8 cellular contexts compared by ENCODE assay signal in genomic region chr16:67846320-67847063, GRCh38. TPM values are rescaled to one million over a fixed set of nuclear protein-coding genes. Genes with fewer than 3 reads are reported as not detected.
DNase-seq lines count a peak whose midpoint lies in the region; ATAC-seq and TF ChIP-seq lines count a peak whose summit lies in the region.

Gene NUTF2 (plus strand): TSS chr16:67846933. CDS start chr16:67865131, 18,198 bp downstream.

- no peak for TF ChIP-seq CTCF in parathyroid adenoma (IDR thresholded peaks at IDR 0.05)
- TF ChIP-seq CTCF in tibial nerve (IDR thresholded peaks at IDR 0.05): peak in 2 of 5 experiments; percentile 19 to 61

- peak within 1 kb of the TSS; percentile 96 for H3K4me2 ChIP-seq in parathyroid adenoma (ENCODE audit: low read length)

- H3K4me3 ChIP-seq in parathyroid adenoma (ENCODE audit: low read depth, low read length) (peak within 1 kb of the TSS; percentile 83), tibial nerve (peak within 1 kb of the TSS; percentile 64 to 93 (median 74))

- H3K27ac ChIP-seq in parathyroid adenoma: peak within 1 kb of the TSS; percentile 88
- H3K27ac ChIP-seq in tibial nerve: peak within 1 kb of the TSS; percentile 87 to 96 (median 93)

- DNase-seq in NCI-H1417 (lab: John Stamatoyannopoulos, UW) (peak; percentile 89 to 97 (median 96)), SW 1271 (lab: John Stamatoyannopoulos, UW) (peak; percentile 86 to 91), Right ventricle myocardium inferior (ENCODE audit: missing footprints) (peak; percentile 98), tibial nerve (ENCODE audit: low spot score in 2 of 2) (peak; percentile 91 to 96)
- DNase-seq in activated naive CD8-positive, alpha-beta T cell treated with anti-CD3 and anti-CD28 coated beads, Interleukin-2, amount 50 U/mL, for 16 hours (ENCODE audit: low read depth, low spot score): peak; percentile 93

- WGBS in tibial nerve, 2 donors: 0 to 3% methylated on average over 24 to 39 of the region's 57 CpGs

- peak; percentile 74 to 91 for TF ChIP-seq EP300 in tibial nerve (IDR thresholded peaks at IDR 0.05)

- H3K79me2 ChIP-seq in parathyroid adenoma: peaks cover 44% of the 10 kb centered on the region

- H3K9me3 ChIP-seq in parathyroid adenoma (ENCODE audit: control insufficient read depth, low read length) (no peaks in the 10 kb centered on the region), tibial nerve (no peaks in the 10 kb centered on the region)

- H3K4me1 ChIP-seq in parathyroid adenoma (peaks cover 22% of the 10 kb centered on the region), tibial nerve (peaks cover 0 to 60% (median 49%) of the 10 kb centered on the region in 4 donors)

- intact Hi-C loops in Right ventricle myocardium inferior (cut with DNase I): loop anchor here (1.0 to 2.0 kb wide), 3 partner anchors 17 to 40 kb away; partner anchors contain the start of genes EDC4, RANBP10 and TSNAXIP1

- peak within 1 kb of the TSS; percentile 32 for H3K9ac ChIP-seq in parathyroid adenoma

- H3K27me3 ChIP-seq in parathyroid adenoma (ENCODE audit: control insufficient read depth, insufficient read depth, low read length): no peaks in the 10 kb centered on the region
- H3K27me3 ChIP-seq in tibial nerve: no peaks in the 10 kb centered on the region

- peak; percentile 62 for ATAC-seq in HG02678 (IDR thresholded peaks at IDR 0.05; ENCODE audit: unreplicated experiment)
- peak; percentile 88 for ATAC-seq in Right ventricle myocardium inferior

- H3K36me3 ChIP-seq in parathyroid adenoma (ENCODE audit: control insufficient read depth, insufficient read depth, low read length) (no peaks in the 10 kb centered on the region), tibial nerve (peaks cover 0 to 10% (median 0%) of the 10 kb centered on the region in 3 donors)

- peak; percentile 64 for TF ChIP-seq POLR2A in GM10847 (IDR thresholded peaks at IDR 0.05; ENCODE audit: extremely low read depth, insufficient read length)
- peak; percentile 34 to 67 for TF ChIP-seq POLR2A in tibial nerve (IDR thresholded peaks at IDR 0.05)

- H2AFZ ChIP-seq in parathyroid adenoma: peak within 1 kb of the TSS; percentile 94

RNA-seq across cellular contexts. Expression of gene NUTF2, which starts in this region (rescaled TPM):
- total RNA-seq in Right ventricle myocardium inferior (86.6 TPM), tibial nerve (100 to 1,000 TPM in 2 of 4 donors, 10 to 100 TPM in 2; 54.4 to 137 (median 105) TPM)

Comparison
In these comparisons a context has a peak if more than half of its experiments do, and no peak if none do; other contexts are left out.
1. Peak in every context shown above with its lines: DNase-seq, ATAC-seq, H3K4me3 ChIP-seq and H3K27ac ChIP-seq.